Comparison of ENCODE assay signal across 11 cellular contexts in genomic region chr5:137605377-137605776, GRCh38.
DNase-seq lines count a peak whose midpoint lies in the region; ATAC-seq and TF ChIP-seq lines count a peak whose summit lies in the region.
"Had no signal": no experiment of that assay in that cellular context is flagged by ENCODE, and none has a peak within 500 bp of the region (broad histone marks: within the 10 kb centered on the region; RNA-seq: fewer than 3 reads in every experiment).

No MANE protein-coding gene starts in this region.

- no peaks in the 10 kb centered on the region for H3K36me3 Mint-ChIP-seq in nephron progenitor cell (ENCODE audit: low read depth)
- no peaks in the 10 kb centered on the region for H3K36me3 Mint-ChIP-seq in CD4-positive, alpha-beta memory T cell
- H3K36me3 Mint-ChIP-seq: memory B cell had no signal

- in situ Hi-C loops in astrocyte of the cerebellum (cut with HindIII; ENCODE audit: low sequenced_read_pairs): no loop called here

- H3K4me1 Mint-ChIP-seq in nephron progenitor cell: peaks cover 19% of the 10 kb centered on the region
- no peaks in the 10 kb centered on the region for H3K4me1 Mint-ChIP-seq in CD4-positive, alpha-beta memory T cell
- H3K4me1 Mint-ChIP-seq: memory B cell had no signal

- no peak overlapping the region for H3K4me3 ChIP-seq in astrocyte of the cerebellum (ENCODE audit: low read depth, low read length)
- H3K4me3 ChIP-seq in CD4-positive, alpha-beta memory T cell (ENCODE audit: low read length in 2 of 2): no peak overlapping the region
- H3K4me3 ChIP-seq: thoracic aorta had no signal

- no peak overlapping the region for H3K4me3 Mint-ChIP-seq in nephron progenitor cell
- H3K4me3 Mint-ChIP-seq in CD4-positive, alpha-beta memory T cell: no peak overlapping the region
- H3K4me3 Mint-ChIP-seq: activated T-cell treated with anti-CD3 and anti-CD28 coated beads, Interleukin-2, amount 50 U/mL, for 72 hours; memory B cell had no signal

- CTCF ChIA-PET in CD4-positive, alpha-beta memory T cell (lab: Charles Lee; ENCODE audit: partially characterized antibody): interaction anchor here (1.1 kb wide), 1 partner anchor 24 kb away, joined by 4 read pairs; no protein-coding TSS in a partner anchor

- H3K4me1 ChIP-seq in CD4-positive, alpha-beta memory T cell (ENCODE audit: insufficient read depth, low read length): no peaks in the 10 kb centered on the region

- H3K27me3 ChIP-seq in CD4-positive, alpha-beta memory T cell (ENCODE audit: insufficient read depth, low read length): no peaks in the 10 kb centered on the region

- intact Hi-C loops in CD4-positive, alpha-beta memory T cell (cut with micrococcal nuclease): no loop called here

- TF ChIP-seq CTCF in astrocyte of the cerebellum (IDR thresholded peaks at IDR 0.05; ENCODE audit: low read depth, low read length, missing control alignments) (peak; percentile 56), nephron progenitor cell (IDR thresholded peaks at IDR 0.05) (peak; percentile 36)

- no peaks in the 10 kb centered on the region for H3K9me3 Mint-ChIP-seq in nephron progenitor cell
- H3K9me3 Mint-ChIP-seq in CD4-positive, alpha-beta memory T cell: no peaks in the 10 kb centered on the region
- H3K9me3 Mint-ChIP-seq: activated T-cell treated with anti-CD3 and anti-CD28 coated beads, Interleukin-2, amount 50 U/mL, for 72 hours; memory B cell had no signal

- H3K27ac ChIP-seq in CD4-positive, alpha-beta memory T cell (ENCODE audit: low read depth, low read length): no peak overlapping the region
- H3K27ac ChIP-seq: thoracic aorta had no signal

- no peaks in the 10 kb centered on the region for H3K36me3 ChIP-seq in CD4-positive, alpha-beta memory T cell (ENCODE audit: insufficient read depth, low read length)
- H3K36me3 ChIP-seq: thoracic aorta had no signal

- H3K27ac Mint-ChIP-seq in nephron progenitor cell: no peak overlapping the region
- H3K27ac Mint-ChIP-seq in CD4-positive, alpha-beta memory T cell: no peak overlapping the region
- H3K27ac Mint-ChIP-seq: activated T-cell treated with anti-CD3 and anti-CD28 coated beads, Interleukin-2, amount 50 U/mL, for 72 hours; memory B cell had no signal

- POLR2A ChIA-PET in CD4-positive, alpha-beta memory T cell (lab: Charles Lee; ENCODE audit: partially characterized antibody): no interaction called here

- peaks cover 40% of the 10 kb centered on the region for H3K27me3 Mint-ChIP-seq in nephron progenitor cell (ENCODE audit: low read depth, poor library complexity)
- H3K27me3 Mint-ChIP-seq in CD4-positive, alpha-beta memory T cell: peaks cover 11% of the 10 kb centered on the region in 2 donors

- ATAC-seq in GM21390 (IDR thresholded peaks at IDR 0.05; ENCODE audit: unreplicated experiment) (no peak), HG02610 (IDR thresholded peaks at IDR 0.05; ENCODE audit: unreplicated experiment) (no peak)
- ATAC-seq: activated T-cell treated with anti-CD3 and anti-CD28 coated beads, Interleukin-2, amount 50 U/mL, for 72 hours had no signal

- no peaks in the 10 kb centered on the region for H3K9me3 ChIP-seq in CD4-positive, alpha-beta memory T cell (ENCODE audit: control insufficient read depth in 1 of 2, low read length in 2 of 2)
- H3K9me3 ChIP-seq: thoracic aorta had no signal

- DNase-seq in DMS79 treated with DMSO at 0.1 percent for 48 hours (lab: John Stamatoyannopoulos, UW): peak; percentile 37
- DNase-seq in DMS79 (lab: John Stamatoyannopoulos, UW): no peak
- DNase-seq in NCI-H187 treated with DMSO at 0.1 percent for 48 hours (lab: John Stamatoyannopoulos, UW): peak; percentile 64
- DNase-seq in astrocyte of the cerebellum (ENCODE audit: low read depth): no peak
- no peak for DNase-seq in nephron progenitor cell
- no peak for DNase-seq in CD4-positive, alpha-beta memory T cell
- DNase-seq: activated T-cell treated with anti-CD3 and anti-CD28 coated beads, Interleukin-2, amount 50 U/mL, for 72 hours had no signal

Comparison
In these comparisons a context has a peak if more than half of its experiments do, and no peak if none do; other contexts are left out.
1. DNase-seq: peak in DMS79 treated with DMSO at 0.1 percent for 48 hours (single experiment) and NCI-H187 treated with DMSO at 0.1 percent for 48 hours (single experiment); none in DMS79 (single experiment), astrocyte of the cerebellum (single experiment), nephron progenitor cell (single experiment) and CD4-positive, alpha-beta memory T cell (0 of 5).